10 cellular contexts compared by ENCODE assay signal in genomic region chr3:50605901-50606326, GRCh38. TPM values are rescaled to one million over a fixed set of nuclear protein-coding genes. Genes with fewer than 3 reads are reported as not detected.
DNase-seq lines count a peak whose midpoint lies in the region; FAIRE-seq and TF ChIP-seq lines count a peak whose summit lies in the region.
"Had no signal": no experiment of that assay in that cellular context is flagged by ENCODE, and none has a peak within 500 bp of the region (broad histone marks: within the 10 kb centered on the region; RNA-seq: fewer than 3 reads in every experiment).

No MANE protein-coding gene starts in this region.

- TF ChIP-seq POLR2A in stomach (IDR thresholded peaks at IDR 0.05): no peak

- TF ChIP-seq EP300 in stomach (IDR thresholded peaks at IDR 0.05): no peak

- H3K27me3 Mint-ChIP-seq in activated CD4-positive, alpha-beta T cell treated with anti-CD3 and anti-CD28 coated beads, Interleukin-2, amount 10 ng/mL, durations not matched to agents 7 days and 5 days: no peaks in the 10 kb centered on the region

- no peak overlapping the region for H3K9ac ChIP-seq in keratinocyte (ENCODE audit: control insufficient read depth, extremely low read depth, insufficient read depth, low read length)

- CTCF ChIA-PET in activated CD4-positive, alpha-beta T cell treated with anti-CD3 and anti-CD28 coated beads, Interleukin-2, amount 10 ng/mL, durations not matched to agents 7 days and 5 days (lab: Charles Lee): interaction anchor here (3.4 to 13.4 kb wide), 4 partner anchors 9 to 32 kb away, joined by 12 to 211 read pairs (median 134); partner anchors contain the start of genes HEMK1 and MAPKAPK3

- no peaks in the 10 kb centered on the region for H3K9me3 Mint-ChIP-seq in activated CD4-positive, alpha-beta T cell treated with anti-CD3 and anti-CD28 coated beads, Interleukin-2, amount 10 ng/mL, durations not matched to agents 7 days and 5 days
- H3K9me3 Mint-ChIP-seq: GM23338 had no signal

- intact Hi-C loops in stomach (cut with DNase I; ENCODE audit: low total_unique reads): no loop called here

- H3K9me3 ChIP-seq in keratinocyte (ENCODE audit: control insufficient read depth, low read depth, low read length) (no peaks in the 10 kb centered on the region), stomach (no peaks in the 10 kb centered on the region)

- POLR2A ChIA-PET in activated CD4-positive, alpha-beta T cell treated with anti-CD3 and anti-CD28 coated beads, Interleukin-2, amount 10 ng/mL, durations not matched to agents 7 days and 5 days (lab: Charles Lee): interaction anchor here (0.7 to 8.2 kb wide), 5 partner anchors 10 to 256 kb away, joined by 3 to 168 read pairs (median 76); partner anchors contain the start of gene HEMK1

- peak overlapping the region; percentile 98 for H3K27ac Mint-ChIP-seq in activated CD4-positive, alpha-beta T cell treated with anti-CD3 and anti-CD28 coated beads, Interleukin-2, amount 10 ng/mL, durations not matched to agents 7 days and 5 days
- H3K27ac Mint-ChIP-seq: GM23338 had no signal

- H3K4me3 ChIP-seq in keratinocyte (ENCODE audit: control insufficient read depth in 2 of 3, extremely low read depth in 1 of 3, insufficient read depth in 2 of 3, low read depth in 1 of 3, low read length in 3 of 3) (no peak overlapping the region), stomach (peak overlapping the region in 1 of 4 donors; percentile 26)
- H3K4me3 ChIP-seq: GM23338 had no signal

- dilution Hi-C loops in keratinocyte (cut with MboI; ENCODE audit: extremely low pct_ligation_motif_present, low sequenced_read_pairs): loop anchor here (25.0 kb wide), 1 partner anchor 781 kb away; the partner anchor contains the start of genes MANF and RBM15B

- peaks cover 3% of the 10 kb centered on the region for H3K79me2 ChIP-seq in keratinocyte (ENCODE audit: control insufficient read depth, insufficient read depth, low read length)

- no peak overlapping the region for H3K4me2 ChIP-seq in keratinocyte (ENCODE audit: control insufficient read depth, extremely low read depth, insufficient read depth, low read depth, low read length)
- H3K4me2 ChIP-seq: GM23338 had no signal

- no peaks in the 10 kb centered on the region for H4K20me1 ChIP-seq in keratinocyte (ENCODE audit: control insufficient read depth, extremely low read depth, insufficient read depth, low read length)

- H3K4me1 ChIP-seq in keratinocyte (ENCODE audit: control insufficient read depth, extremely low read depth, insufficient read depth, low read length) (peaks cover 54% of the 10 kb centered on the region), stomach (peaks cover 80 to 100% (median 98%) of the 10 kb centered on the region in 4 donors)

- peaks cover 53% of the 10 kb centered on the region for H3K4me1 Mint-ChIP-seq in activated CD4-positive, alpha-beta T cell treated with anti-CD3 and anti-CD28 coated beads, Interleukin-2, amount 10 ng/mL, durations not matched to agents 7 days and 5 days

- H2AFZ ChIP-seq in keratinocyte (ENCODE audit: control insufficient read depth, low read length): no peak overlapping the region
- H2AFZ ChIP-seq: GM23338 had no signal

- H3K9me1 ChIP-seq in keratinocyte (ENCODE audit: control insufficient read depth, extremely low read depth, insufficient read depth, low read length): peaks cover 4% of the 10 kb centered on the region

- H3K36me3 Mint-ChIP-seq in activated CD4-positive, alpha-beta T cell treated with anti-CD3 and anti-CD28 coated beads, Interleukin-2, amount 10 ng/mL, durations not matched to agents 7 days and 5 days (ENCODE audit: low read depth): peaks cover 91% of the 10 kb centered on the region

- FAIRE-seq in keratinocyte (lab: Jason Lieb, UNC): peak; percentile 75

- TF ChIP-seq CTCF in keratinocyte (optimal IDR thresholded peaks at IDR 0.05 in 1 of 3, IDR thresholded peaks at IDR 0.05 in 1 of 3, conservative IDR thresholded peaks at IDR 0.05 in 1 of 3; ENCODE audit: extremely low read depth in 1 of 3, insufficient read depth in 2 of 3, low read length in 3 of 3) (no peak), stomach (IDR thresholded peaks at IDR 0.05) (no peak)

- H3K27ac ChIP-seq in keratinocyte (ENCODE audit: control insufficient read depth, insufficient read depth, low read length) (no peak overlapping the region), stomach (peak overlapping the region; percentile 62 to 98 (median 96))

- WGBS in stomach, 5 donors: 32 to 56% (median 50%) methylated on average over 5 of the region's 5 CpGs

- peak overlapping the region; percentile 99 for H3K4me3 Mint-ChIP-seq in activated CD4-positive, alpha-beta T cell treated with anti-CD3 and anti-CD28 coated beads, Interleukin-2, amount 10 ng/mL, durations not matched to agents 7 days and 5 days
- H3K4me3 Mint-ChIP-seq: GM23338 had no signal

- H3K36me3 ChIP-seq in keratinocyte (ENCODE audit: control insufficient read depth in 2 of 2, extremely low read depth in 1 of 2, insufficient read depth in 2 of 2, low read length in 2 of 2): peaks cover 4 to 5% of the 10 kb centered on the region in 2 experiments
- peaks cover 19 to 40% (median 39%) of the 10 kb centered on the region in 4 donors for H3K36me3 ChIP-seq in stomach

- peak; percentile 24 to 30 for DNase-seq in activated CD4-positive, alpha-beta T cell treated with anti-CD3 and anti-CD28 coated beads for 4 hours
- DNase-seq in activated CD4-positive, alpha-beta T cell treated with anti-CD3 and anti-CD28 coated beads, Interleukin-2, amount 50 U/mL, for 1 hour: no peak
- DNase-seq in activated CD4-positive, alpha-beta T cell treated with anti-CD3 and anti-CD28 coated beads, Interleukin-2, amount 10 ng/mL, durations not matched to agents 7 days and 5 days: no peak
- no peak for DNase-seq in keratinocyte (ENCODE audit: low read depth, low spot score)
- no peak for DNase-seq in stomach
- no peak for DNase-seq in cerebellar cortex (ENCODE audit: low spot score)
- DNase-seq in cerebellar nuclear complex (lab: John Stamatoyannopoulos, UW): no peak
- DNase-seq in germinal center (ENCODE audit: low spot score): no peak
- DNase-seq: NCI-H2081 had no signal

- H3K27me3 ChIP-seq in keratinocyte (ENCODE audit: control insufficient read depth, extremely low read depth, insufficient read depth, low read length): no peaks in the 10 kb centered on the region
- H3K27me3 ChIP-seq in stomach: no peaks in the 10 kb centered on the region

RNA-seq across cellular contexts. Expression of gene CISH, which starts 5.7 kb away (rescaled TPM):
- total RNA-seq in activated CD4-positive, alpha-beta T cell treated with anti-CD3 and anti-CD28 coated beads, Interleukin-2, amount 10 ng/mL, durations not matched to agents 7 days and 5 days: 100 to 1,000 TPM; 300 to 308 TPM
- polyA plus RNA-seq in keratinocyte (1.8 to 3.5 TPM (median 2.8 TPM) in 3 replicates), stomach (10 to 100 TPM in 1 of 3 donors, 1 to 10 TPM in 2; 6.8 to 11.5 (median 7.7) TPM)
- polyA plus RNA-seq in keratinocyte (2011; ENCODE audit: low read depth): 0.77 TPM
- 2.3 and 4.2 TPM in 2 replicates for polyA plus RNA-seq in keratinocyte (2011; cell fraction: cytosol; rRNA removed)
- 4.7 and 7.4 TPM in 2 replicates for polyA plus RNA-seq in keratinocyte (2011; cell fraction: nucleus; rRNA removed)
- 3.6 and 6.7 TPM in 2 replicates for polyA plus RNA-seq in keratinocyte (2012; ENCODE audit: low replicate concordance)
- 3.8 to 7.1 TPM (median 4.2 TPM) in 3 replicates for polyA minus RNA-seq in keratinocyte
- 6.9 TPM for polyA minus RNA-seq in keratinocyte (2011; cell fraction: cytosol; rRNA and poly(A)+ RNA removed)
- 3.2 and 3.4 TPM in 2 replicates for polyA minus RNA-seq in keratinocyte (2011; cell fraction: nucleus; rRNA and poly(A)+ RNA removed)
- 1 to 10 TPM; 1.8 to 5.7 (median 3.6) TPM for total RNA-seq in stomach

RNA-seq across cellular contexts. Expression of gene MAPKAPK3, which starts 11.0 kb away (rescaled TPM):
- total RNA-seq in activated CD4-positive, alpha-beta T cell treated with anti-CD3 and anti-CD28 coated beads, Interleukin-2, amount 10 ng/mL, durations not matched to agents 7 days and 5 days: 100 to 1,000 TPM; 135 to 140 TPM
- polyA plus RNA-seq in keratinocyte (134 to 172 TPM (median 148 TPM) in 3 replicates), stomach (10 to 100 TPM; 21.5 to 41.3 (median 37.1) TPM)
- polyA plus RNA-seq in keratinocyte (2011; ENCODE audit: low read depth): 29.2 TPM
- polyA plus RNA-seq in keratinocyte (2011; cell fraction: cytosol; rRNA removed): 140 and 168 TPM in 2 replicates
- 73.7 and 78.1 TPM in 2 replicates for polyA plus RNA-seq in keratinocyte (2011; cell fraction: nucleus; rRNA removed)
- polyA plus RNA-seq in keratinocyte (2012; ENCODE audit: low replicate concordance): 61.7 and 126 TPM in 2 replicates
- 148 to 206 TPM (median 152 TPM) in 3 replicates for polyA minus RNA-seq in keratinocyte
- polyA minus RNA-seq in keratinocyte (2011; cell fraction: cytosol; rRNA and poly(A)+ RNA removed): 85.2 TPM
- polyA minus RNA-seq in keratinocyte (2011; cell fraction: nucleus; rRNA and poly(A)+ RNA removed): 36.5 and 51.9 TPM in 2 replicates
- 10 to 100 TPM; 10.3 to 50.0 (median 24.6) TPM for total RNA-seq in stomach

RNA-seq across cellular contexts. Expression of gene HEMK1, which starts 36.6 kb away (rescaled TPM):
- total RNA-seq in activated CD4-positive, alpha-beta T cell treated with anti-CD3 and anti-CD28 coated beads, Interleukin-2, amount 10 ng/mL, durations not matched to agents 7 days and 5 days: 10 to 100 TPM; 42.3 to 49.0 TPM
- polyA plus RNA-seq in keratinocyte (12.9 to 19.5 TPM (median 13.0 TPM) in 3 replicates), stomach (10 to 100 TPM; 19.8 to 24.8 (median 20.0) TPM)
- polyA plus RNA-seq in keratinocyte (2011; ENCODE audit: low read depth): 0.74 TPM
- polyA plus RNA-seq in keratinocyte (2011; cell fraction: cytosol; rRNA removed): 7.4 and 12.2 TPM in 2 replicates
- polyA plus RNA-seq in keratinocyte (2011; cell fraction: nucleus; rRNA removed): 32.6 and 40.2 TPM in 2 replicates
- 10.1 and 15.6 TPM in 2 replicates for polyA plus RNA-seq in keratinocyte (2012; ENCODE audit: low replicate concordance)
- polyA minus RNA-seq in keratinocyte: 9.7 to 14.6 TPM (median 12.7 TPM) in 3 replicates
- polyA minus RNA-seq in keratinocyte (2011; cell fraction: cytosol; rRNA and poly(A)+ RNA removed): 8.6 TPM
- 6.4 and 8.7 TPM in 2 replicates for polyA minus RNA-seq in keratinocyte (2011; cell fraction: nucleus; rRNA and poly(A)+ RNA removed)
- 10 to 100 TPM in 2 of 5 donors, 1 to 10 TPM in 3; 5.8 to 14.3 (median 6.4) TPM for total RNA-seq in stomach

RNA-seq across cellular contexts. Expression of gene C3orf18, which starts 38.4 kb away (rescaled TPM):
- 10 to 100 TPM; 29.0 to 33.9 TPM for total RNA-seq in activated CD4-positive, alpha-beta T cell treated with anti-CD3 and anti-CD28 coated beads, Interleukin-2, amount 10 ng/mL, durations not matched to agents 7 days and 5 days
- polyA plus RNA-seq in keratinocyte (1.4 to 2.6 TPM (median 1.4 TPM) in 3 replicates), stomach (1 to 10 TPM; 5.9 to 9.0 (median 8.2) TPM)
- 0.30 TPM for polyA plus RNA-seq in keratinocyte (2011; ENCODE audit: low read depth)
- 0.56 and 1.3 TPM in 2 replicates for polyA plus RNA-seq in keratinocyte (2011; cell fraction: cytosol; rRNA removed)
- polyA plus RNA-seq in keratinocyte (2011; cell fraction: nucleus; rRNA removed): 2.2 and 2.8 TPM in 2 replicates
- polyA plus RNA-seq in keratinocyte (2012; ENCODE audit: low replicate concordance): 0.14 and 0.92 TPM in 2 replicates
- 1.4 to 4.5 TPM (median 3.9 TPM) in 3 replicates for polyA minus RNA-seq in keratinocyte
- not detected for polyA minus RNA-seq in keratinocyte (2011; cell fraction: cytosol; rRNA and poly(A)+ RNA removed)
- polyA minus RNA-seq in keratinocyte (2011; cell fraction: nucleus; rRNA and poly(A)+ RNA removed): 0.32 and 0.93 TPM in 2 replicates
- total RNA-seq in stomach: 10 to 100 TPM in 2 of 5 donors, 1 to 10 TPM in 2, not detected in 1; 4.9 to 75.0 (median 16.4) TPM

Comparison
In these comparisons a context has a peak if more than half of its experiments do, and no peak if none do; other contexts are left out.
1. DNase-seq: peak in activated CD4-positive, alpha-beta T cell treated with anti-CD3 and anti-CD28 coated beads for 4 hours (2 of 2); none in activated CD4-positive, alpha-beta T cell treated with anti-CD3 and anti-CD28 coated beads, Interleukin-2, amount 50 U/mL, for 1 hour (single experiment), activated CD4-positive, alpha-beta T cell treated with anti-CD3 and anti-CD28 coated beads, Interleukin-2, amount 10 ng/mL, durations not matched to agents 7 days and 5 days (single experiment), keratinocyte (single experiment), stomach (single experiment), cerebellar cortex (single experiment), cerebellar nuclear complex (0 of 2) and germinal center (single experiment).
2. RNA of gene CISH, which starts 5.7 kb away (total RNA-seq): 300 to 308 TPM in activated CD4-positive, alpha-beta T cell treated with anti-CD3 and anti-CD28 coated beads, Interleukin-2, amount 10 ng/mL, durations not matched to agents 7 days and 5 days; 1.8 to 5.7 TPM in stomach; every median in the first group is over 10 times any median in the second.